Comparison of ENCODE assay signal across 8 cellular contexts in genomic region chr12:1830981-1831930, GRCh38. TPM values are rescaled to one million over a fixed set of nuclear protein-coding genes. Genes with fewer than 3 reads are reported as not detected.
A peak's percentile ranks its signal among the peaks of the same experiment; 100 is the strongest.
DNase-seq lines count a peak whose midpoint lies in the region; ATAC-seq and TF ChIP-seq lines count a peak whose summit lies in the region.

No MANE protein-coding gene starts in this region.

- TF ChIP-seq EP300 in Ishikawa (IDR thresholded peaks at IDR 0.05; ENCODE audit: borderline replicate concordance) = peak; percentile 82

- H3K4me1 ChIP-seq in lower lobe of right lung = no peaks in the 10 kb centered on the region

- peak overlapping the region in 1 of 2 donors; percentile 71 for H3K4me3 Mint-ChIP-seq in CD14-positive monocyte

- peak; percentile 43 for DNase-seq in CD14-positive monocyte (ENCODE audit: low spot score)
- peak; percentile 72 for DNase-seq in choroid plexus epithelial cell (ENCODE audit: low read depth)
- peak; percentile 83 for DNase-seq in lower lobe of right lung
- no peak for DNase-seq in KBM-7

- H3K36me3 ChIP-seq in lower lobe of right lung = no peaks in the 10 kb centered on the region

- H3K4me1 Mint-ChIP-seq in CD14-positive monocyte = peaks cover 7% of the 10 kb centered on the region

- peaks cover 54% of the 10 kb centered on the region for H3K27me3 ChIP-seq in lower lobe of right lung (ENCODE audit: low read depth)

- intact Hi-C loops in CD14-positive monocyte (cut with micrococcal nuclease) (no loop called here), lower lobe of right lung (cut with DNase I) (no loop called here)

- H3K4me3 ChIP-seq in choroid plexus epithelial cell (ENCODE audit: low read depth, low read length) = no peak overlapping the region
- H3K4me3 ChIP-seq in lower lobe of right lung = no peak overlapping the region

- H3K27ac Mint-ChIP-seq in CD14-positive monocyte = peak overlapping the region in 1 of 7 donors; percentile 24

- H3K36me3 Mint-ChIP-seq in CD14-positive monocyte = no peaks in the 10 kb centered on the region

- peak; percentile 39; the same call in 1 of the 2 replicates for TF ChIP-seq RAD21 in Ishikawa (IDR thresholded peaks at IDR 0.05; ENCODE audit: low read depth)

- TF ChIP-seq CTCF in CD14-positive monocyte (IDR thresholded peaks at IDR 0.05) (no peak), choroid plexus epithelial cell (conservative IDR thresholded peaks at IDR 0.05; ENCODE audit: low read depth, low read length) (no peak), lower lobe of right lung (IDR thresholded peaks at IDR 0.05) (no peak)

- no peak overlapping the region for H3K27ac ChIP-seq in lower lobe of right lung

- peaks cover 0 to 2% (median 0%) of the 10 kb centered on the region in 7 donors for H3K9me3 Mint-ChIP-seq in CD14-positive monocyte

- H3K27me3 Mint-ChIP-seq in CD14-positive monocyte (ENCODE audit: low read depth in 3 of 3) = peaks cover 23 to 38% (median 33%) of the 10 kb centered on the region in 3 donors

- no peaks in the 10 kb centered on the region for H3K9me3 ChIP-seq in lower lobe of right lung

- ATAC-seq in lower lobe of right lung = peak; percentile 89 to 93
- no peak for ATAC-seq in HG03108 (IDR thresholded peaks at IDR 0.05; ENCODE audit: unreplicated experiment)
- no peak for ATAC-seq in GM21367 (IDR thresholded peaks at IDR 0.05; ENCODE audit: unreplicated experiment)
- no peak for ATAC-seq in HG03565 (IDR thresholded peaks at IDR 0.05; ENCODE audit: unreplicated experiment)

- in situ Hi-C loops in KBM-7 (cut with MboI; ENCODE audit: low pct_unique_long_range_greater_than_20kb, low sequenced_read_pairs) = no loop called here

TF ChIP-seq in Ishikawa, 13 proteins besides CTCF, POLR2A, EP300 and RAD21:
- peak; percentile 83 for TF ChIP-seq TEAD4 (IDR thresholded peaks at IDR 0.05)
- peak; percentile 50; the same call in 1 of the 2 replicates for TF ChIP-seq FOXM1 (IDR thresholded peaks at IDR 0.05; ENCODE audit: borderline replicate concordance, low read depth)
- TF ChIP-seq TAF1 (IDR thresholded peaks at IDR 0.05; ENCODE audit: low read depth) = no peak
- no peak for TF ChIP-seq CREB1 (IDR thresholded peaks at IDR 0.05; ENCODE audit: low read depth)
- peak; percentile 44; the same call in 1 of the 2 replicates for TF ChIP-seq USF1 (IDR thresholded peaks at IDR 0.05)
- peak; percentile 91 for TF ChIP-seq MAX (IDR thresholded peaks at IDR 0.05)
- peak; percentile 88 for TF ChIP-seq YY1 (IDR thresholded peaks at IDR 0.05; ENCODE audit: low read depth)
- TF ChIP-seq NFIC (IDR thresholded peaks at IDR 0.05) = peak; percentile 99
- TF ChIP-seq REST (IDR thresholded peaks at IDR 0.05; ENCODE audit: low read depth) = peak; percentile 100
- peak; percentile 91 for TF ChIP-seq CEBPB (IDR thresholded peaks at IDR 0.05)
- no peak for TF ChIP-seq EGR1 (IDR thresholded peaks at IDR 0.05)
- TF ChIP-seq TCF12 (IDR thresholded peaks at IDR 0.05; ENCODE audit: low read depth) = peak; percentile 93

RNA-seq across cellular contexts. Expression of gene LRTM2, which starts 10.9 kb away (rescaled TPM):
- not detected for polyA plus RNA-seq in CD14-positive monocyte
- not detected for total RNA-seq in lower lobe of right lung

Comparison
In these comparisons a context has a peak if more than half of its experiments do, and no peak if none do; other contexts are left out.
1. ATAC-seq: peak in lower lobe of right lung (2 of 2); none in HG03108 (single experiment), GM21367 (single experiment) and HG03565 (single experiment).